ENCODE assay signal across 20 cellular contexts in genomic region chr17:82503094-82503727, GRCh38. TPM values are rescaled to one million over a fixed set of nuclear protein-coding genes. Genes with fewer than 3 reads are reported as not detected.
A peak's percentile ranks its signal among the peaks of the same experiment; 100 is the strongest.
DNase-seq lines count a peak whose midpoint lies in the region; ATAC-seq and TF ChIP-seq lines count a peak whose summit lies in the region.
"Had no signal": no experiment of that assay in that cellular context is flagged by ENCODE, and none has a peak within 500 bp of the region (broad histone marks: within the 10 kb centered on the region; RNA-seq: fewer than 3 reads in every experiment).

No MANE protein-coding gene starts in this region.

- H3K9me3 ChIP-seq in SK-N-SH (no peaks in the 10 kb centered on the region), OCI-LY7 (ENCODE audit: low read length) (peaks cover 4% of the 10 kb centered on the region; the same call in 1 of the 2 replicates), neuronal stem cell (replicated peaks in 1 of 2; ENCODE audit: control insufficient read depth in 2 of 2, insufficient read depth in 1 of 2, low read depth in 1 of 2, low read length in 2 of 2) (no peaks in the 10 kb centered on the region)
- H3K9me3 ChIP-seq: A549, Caco-2, HAP-1 had no signal

- H3K4me3 Mint-ChIP-seq in GM23338, result no peak overlapping the region
- H3K4me3 Mint-ChIP-seq: CD4-positive, alpha-beta T cell; IgD-negative memory B cell had no signal

- H3K27me3 ChIP-seq in SK-N-SH (ENCODE audit: insufficient read depth), result no peaks in the 10 kb centered on the region
- H3K27me3 ChIP-seq in GM23338 (ENCODE audit: insufficient read depth), result peaks cover 11% of the 10 kb centered on the region
- H3K27me3 ChIP-seq in neuronal stem cell (ENCODE audit: control insufficient read depth in 3 of 3, insufficient read depth in 3 of 3, low read depth in 1 of 3, low read length in 3 of 3), result no peaks in the 10 kb centered on the region

- H3F3A ChIP-seq in SK-N-SH (replicated peaks; ENCODE audit: insufficient read depth) (no peaks in the 10 kb centered on the region), GM23338 (replicated peaks; ENCODE audit: low read depth) (0 out of 2 replicates have a peak, but pooled peaks cover 7% of the 10 kb centered on the region)

- H3K18ac ChIP-seq in neuronal stem cell (ENCODE audit: low read length), result no peak overlapping the region

- H2BK5ac ChIP-seq in neuronal stem cell (ENCODE audit: low read length), result peak overlapping the region; percentile 66

- H4K20me1 ChIP-seq in SK-N-SH (ENCODE audit: insufficient read depth) (no peaks in the 10 kb centered on the region), GM23338 (replicated peaks; ENCODE audit: insufficient read depth) (no peaks in the 10 kb centered on the region), OCI-LY7 (ENCODE audit: insufficient read depth, low read length) (no peaks in the 10 kb centered on the region)

- no peak overlapping the region for H3K9ac ChIP-seq in SK-N-SH
- H3K9ac ChIP-seq in neuronal stem cell (ENCODE audit: low read depth, low read length, poor library complexity), result peak overlapping the region; percentile 70

- no peak overlapping the region for H3K4ac ChIP-seq in neuronal stem cell (ENCODE audit: low read length)

- BruUV-seq in OCI-LY7 (replicated peaks; lab: Mats Ljungman, UMichigan), result no TSS peak

- H2BK12ac ChIP-seq in neuronal stem cell (ENCODE audit: low read length), result peak overlapping the region; percentile 41

- no peak overlapping the region for H3K14ac ChIP-seq in neuronal stem cell (ENCODE audit: low read length)

- H3K4me1 Mint-ChIP-seq in GM23338, result 0 out of 3 replicates have a peak, but pooled peaks cover under 1% of the 10 kb centered on the region

- no peaks in the 10 kb centered on the region for H3K79me2 ChIP-seq in SK-N-SH (ENCODE audit: insufficient read depth)
- H3K79me2 ChIP-seq in GM23338 (replicated peaks; ENCODE audit: insufficient read depth), result no peaks in the 10 kb centered on the region
- no peaks in the 10 kb centered on the region for H3K79me2 ChIP-seq in OCI-LY7 (ENCODE audit: insufficient read depth, low read depth, low read length)

- H3K4me2 ChIP-seq in SK-N-SH (no peak overlapping the region), GM23338 (no peak overlapping the region), OCI-LY7 (ENCODE audit: low read length) (peak overlapping the region; percentile 20; the same call in 1 of the 2 replicates), neuronal stem cell (ENCODE audit: insufficient read depth, low read length, poor library complexity, severe bottlenecking) (no peak overlapping the region)
- H3K4me2 ChIP-seq: A549 had no signal

- TF ChIP-seq RAD21 in SK-N-SH (IDR thresholded peaks at IDR 0.05; ENCODE audit: low read length), result no peak

- H2AK5ac ChIP-seq in neuronal stem cell (ENCODE audit: low read depth, low read length), result no peak overlapping the region

- POLR2A ChIA-PET in SK-N-SH (lab: Yijun Ruan, JAX) (interaction anchor here (0.7 to 1.5 kb wide), 4 partner anchors 9 to 44 kb away, joined by 3 to 5 read pairs (median 3); no protein-coding TSS in a partner anchor), OCI-LY7 (lab: Charles Lee) (interaction anchor here (0.7 to 1.7 kb wide), 3 partner anchors 29 to 152 kb away, joined by 3 to 6 read pairs (median 5); no protein-coding TSS in a partner anchor)

- no peaks in the 10 kb centered on the region for H3K9me3 Mint-ChIP-seq in GM23338
- H3K9me3 Mint-ChIP-seq: CD4-positive, alpha-beta T cell had no signal

- H4K8ac ChIP-seq in neuronal stem cell (ENCODE audit: low read depth, low read length), result no peak overlapping the region

- no peaks in the 10 kb centered on the region for H3K36me3 ChIP-seq in SK-N-SH (replicated peaks in 1 of 2; ENCODE audit: control insufficient read depth in 1 of 2, insufficient read depth in 2 of 2, low read length in 1 of 2)
- no peaks in the 10 kb centered on the region for H3K36me3 ChIP-seq in GM23338 (ENCODE audit: insufficient read depth)
- no peaks in the 10 kb centered on the region; the same call in 1 of the 2 replicates for H3K36me3 ChIP-seq in OCI-LY7 (ENCODE audit: insufficient read depth, low read length)
- no peaks in the 10 kb centered on the region for H3K36me3 ChIP-seq in neuronal stem cell (replicated peaks in 1 of 2; ENCODE audit: control insufficient read depth in 2 of 2, insufficient read depth in 2 of 2, low read length in 2 of 2)
- H3K36me3 ChIP-seq: HAP-1 had no signal

- WGBS in SK-N-SH (ENCODE audit: low lambda C conversion rate), result 76% methylated on average over 12 of the region's 12 CpGs
- WGBS in neuronal stem cell (ENCODE audit: extremely low coverage in 2 of 2, insufficient read length in 2 of 2, insufficient replicate concordance in 1 of 2), 2 donors, result no CpG with 5 or more reads among the region's 12 CpGs

- H3K23ac ChIP-seq in neuronal stem cell (ENCODE audit: low read depth, low read length, poor library complexity), result no peak overlapping the region

- H3K9me2 ChIP-seq in SK-N-SH (no peaks in the 10 kb centered on the region), GM23338 (ENCODE audit: insufficient read depth) (no peaks in the 10 kb centered on the region), OCI-LY7 (ENCODE audit: insufficient read depth, low read length) (no peaks in the 10 kb centered on the region)

- CTCF ChIA-PET in SK-N-SH (lab: Yijun Ruan, JAX), result interaction anchor here (0.9 to 2.0 kb wide), 8 partner anchors 9 to 48 kb away, joined by 3 to 8 read pairs (median 4); partner anchors contain the start of gene FOXK2
- CTCF ChIA-PET in OCI-LY7 (lab: Charles Lee; ENCODE audit: unreplicated experiment), result no interaction called here

- H3K4me1 ChIP-seq in SK-N-SH (ENCODE audit: control insufficient read depth in 1 of 2, insufficient read depth in 2 of 2, low read depth in 1 of 2, low read length in 1 of 2) (no peaks in the 10 kb centered on the region), GM23338 (ENCODE audit: insufficient read depth) (no peaks in the 10 kb centered on the region; the same call in 1 of the 2 replicates), OCI-LY7 (ENCODE audit: insufficient read depth, low read length, poor library complexity, severe bottlenecking) (peaks cover 46% of the 10 kb centered on the region), neuronal stem cell (ENCODE audit: control insufficient read depth in 2 of 2, insufficient read depth in 1 of 2, low read depth in 1 of 2, low read length in 2 of 2) (no peaks in the 10 kb centered on the region)
- H3K4me1 ChIP-seq: A549, Caco-2, HAP-1 had no signal

- H2AFZ ChIP-seq in SK-N-SH (ENCODE audit: low read depth) (no peak overlapping the region), GM23338 (no peak overlapping the region), OCI-LY7 (ENCODE audit: low read length) (peak overlapping the region; percentile 20; the same call in 1 of the 2 replicates), neuronal stem cell (ENCODE audit: low read length) (no peak overlapping the region)

- H3K27me3 Mint-ChIP-seq in GM23338 (ENCODE audit: insufficient read depth, low read depth, poor library complexity), result peaks cover 21% of the 10 kb centered on the region
- H3K27me3 Mint-ChIP-seq: CD4-positive, alpha-beta T cell; IgD-negative memory B cell had no signal

- H3K4me3 ChIP-seq in SK-N-SH (ENCODE audit: low read depth in 2 of 2, low read length in 1 of 2), result no peak overlapping the region
- H3K4me3 ChIP-seq in GM23338, result no peak overlapping the region
- H3K4me3 ChIP-seq in OCI-LY7 (ENCODE audit: low read depth, low read length, poor library complexity, severe bottlenecking), result no peak overlapping the region
- no peak overlapping the region for H3K4me3 ChIP-seq in neuronal stem cell (ENCODE audit: low read length in 2 of 2)
- H3K4me3 ChIP-seq: A549, GM12878, HAP-1 had no signal

- H2BK120ac ChIP-seq in neuronal stem cell (ENCODE audit: low read depth, low read length), result no peak overlapping the region

- ATAC-seq in SK-N-SH treated with all-trans-retinoic acid at 6 μM for 48 hours (no peak), GM23338 (peak; percentile 39; the same call in 2 of the 3 replicates)
- ATAC-seq: GM12878 had no signal

- H3K36me3 Mint-ChIP-seq in GM23338 (ENCODE audit: low read depth), result no peaks in the 10 kb centered on the region
- H3K36me3 Mint-ChIP-seq: IgD-negative memory B cell had no signal

- intact Hi-C loops in OCI-LY7 (cut with micrococcal nuclease; ENCODE audit: unreplicated experiment) (no loop called here), posterior vena cava (cut with DNase I) (no loop called here)

- no peak overlapping the region for H2BK15ac ChIP-seq in neuronal stem cell (ENCODE audit: low read length)

- no peak overlapping the region for H3K27ac Mint-ChIP-seq in GM23338
- H3K27ac Mint-ChIP-seq: CD4-positive, alpha-beta T cell had no signal

- DNase-seq in SK-N-SH (peak; percentile 21), GM23338 (ENCODE audit: low spot score) (no peak), OCI-LY7 (ENCODE audit: low spot score) (no peak), neuronal stem cell (ENCODE audit: low spot score) (no peak), posterior vena cava (ENCODE audit: low spot score) (no peak)
- DNase-seq in activated naive CD4-positive, alpha-beta T cell treated with Interleukin-2 at 50 U/mL for 16 hours, result no peak
- no peak for DNase-seq in activated CD4-positive, alpha-beta T cell treated with anti-CD3 and anti-CD28 coated beads, Interleukin-2, amount 50 U/mL, for 4 hours
- DNase-seq: Caco-2; CD4-positive, alpha-beta T cell; DMS79 treated with DMSO at 0.1 percent for 48 hours; GF-D8; KG1 had no signal

- no peak for TF ChIP-seq CTCF in SK-N-SH (IDR thresholded peaks at IDR 0.05)
- no peak for TF ChIP-seq CTCF in GM23338 (conservative IDR thresholded peaks at IDR 0.05; ENCODE audit: low read depth in 2 of 2)
- TF ChIP-seq CTCF in OCI-LY7 (conservative IDR thresholded peaks at IDR 0.05; ENCODE audit: low read length), result no peak

- H4K91ac ChIP-seq in neuronal stem cell (ENCODE audit: low read depth, low read length, poor library complexity), result no peak overlapping the region

- TF ChIP-seq EP300 in SK-N-SH (IDR thresholded peaks at IDR 0.05; ENCODE audit: borderline replicate concordance in 1 of 2, low read depth in 1 of 2, low read length in 1 of 2), result no peak

- H3K79me1 ChIP-seq in neuronal stem cell (ENCODE audit: low read depth, low read length), result no peaks in the 10 kb centered on the region

- no peak overlapping the region for H3K27ac ChIP-seq in SK-N-SH (ENCODE audit: low read depth in 2 of 2, low read length in 1 of 2)
- no peak overlapping the region for H3K27ac ChIP-seq in GM23338 (ENCODE audit: low read depth)
- peak overlapping the region; percentile 5 for H3K27ac ChIP-seq in OCI-LY7 (ENCODE audit: low read depth, low read length, poor library complexity, severe bottlenecking)
- H3K27ac ChIP-seq in neuronal stem cell (replicated peaks; ENCODE audit: low read length), result no peak overlapping the region
- H3K27ac ChIP-seq: 22Rv1, A549, C4-2B, HL-60 had no signal

RNA-seq across cellular contexts. Expression of gene FOXK2, which starts 16.3 kb away (rescaled TPM):
- polyA plus RNA-seq in SK-N-SH (2012; rRNA removed), result 33.6 and 36.4 TPM in 2 replicates
- polyA plus RNA-seq in SK-N-SH (2012; cell fraction: cytosol; rRNA removed), result 21.3 and 29.9 TPM in 2 replicates
- polyA plus RNA-seq in SK-N-SH (2012; cell fraction: nucleus; rRNA removed), result 43.8 and 54.0 TPM in 2 replicates
- total RNA-seq in GM23338 (2014; rRNA removed; shearing (Covaris generic)), result 62.4 and 66.0 TPM in 2 replicates
- 12.2 and 12.3 TPM in 2 replicates for polyA plus RNA-seq in GM23338 (2016; fragmentation: Nextera tagmentation; extraction: Ambion mirVana)
- 62.4 and 76.2 TPM in 2 replicates for total RNA-seq in OCI-LY7 (2014; rRNA removed; shearing (Covaris generic))
- total RNA-seq in OCI-LY7 (2022), result 144 and 148 TPM in 2 replicates
- polyA plus RNA-seq in neuronal stem cell (2013, experiment 1 of 2), result 69.7 TPM
- 71.0 TPM for polyA plus RNA-seq in neuronal stem cell (2013, experiment 2 of 2)
- 10 to 100 TPM; 42.4 to 49.6 TPM for total RNA-seq in posterior vena cava

RNA-seq across cellular contexts. Expression of gene NARF, which starts 44.7 kb away (rescaled TPM):
- polyA plus RNA-seq in SK-N-SH (2012; rRNA removed), result 128 and 130 TPM in 2 replicates
- 90.6 and 112 TPM in 2 replicates for polyA plus RNA-seq in SK-N-SH (2012; cell fraction: cytosol; rRNA removed)
- polyA plus RNA-seq in SK-N-SH (2012; cell fraction: nucleus; rRNA removed), result 222 and 289 TPM in 2 replicates
- 66.1 and 83.8 TPM in 2 replicates for total RNA-seq in GM23338 (2014; rRNA removed; shearing (Covaris generic))
- 67.1 and 69.5 TPM in 2 replicates for polyA plus RNA-seq in GM23338 (2016; fragmentation: Nextera tagmentation; extraction: Ambion mirVana)
- total RNA-seq in OCI-LY7 (2014; rRNA removed; shearing (Covaris generic)), result 75.0 and 82.5 TPM in 2 replicates
- 148 and 151 TPM in 2 replicates for total RNA-seq in OCI-LY7 (2022)
- polyA plus RNA-seq in neuronal stem cell (2013, experiment 1 of 2), result 107 TPM
- 107 TPM for polyA plus RNA-seq in neuronal stem cell (2013, experiment 2 of 2)
- total RNA-seq in posterior vena cava, result 10 to 100 TPM; 34.2 to 37.1 TPM

RNA-seq across cellular contexts. Expression of gene CYBC1, which starts 52.7 kb away (rescaled TPM):
- 160 and 165 TPM in 2 replicates for polyA plus RNA-seq in SK-N-SH (2012; rRNA removed)
- 97.3 and 115 TPM in 2 replicates for polyA plus RNA-seq in SK-N-SH (2012; cell fraction: cytosol; rRNA removed)
- polyA plus RNA-seq in SK-N-SH (2012; cell fraction: nucleus; rRNA removed), result 403 and 584 TPM in 2 replicates
- total RNA-seq in GM23338 (2014; rRNA removed; shearing (Covaris generic)), result 61.2 and 72.4 TPM in 2 replicates
- 22.5 and 24.7 TPM in 2 replicates for polyA plus RNA-seq in GM23338 (2016; fragmentation: Nextera tagmentation; extraction: Ambion mirVana)
- total RNA-seq in OCI-LY7 (2014; rRNA removed; shearing (Covaris generic)), result 424 and 470 TPM in 2 replicates
- 679 and 701 TPM in 2 replicates for total RNA-seq in OCI-LY7 (2022)
- 42.0 TPM for polyA plus RNA-seq in neuronal stem cell (2013, experiment 1 of 2)
- polyA plus RNA-seq in neuronal stem cell (2013, experiment 2 of 2), result 41.3 TPM
- 10 to 100 TPM; 55.5 to 77.9 TPM for total RNA-seq in posterior vena cava
